ENCODE assay signal across 7 cellular contexts in the genomic region with DNA sequence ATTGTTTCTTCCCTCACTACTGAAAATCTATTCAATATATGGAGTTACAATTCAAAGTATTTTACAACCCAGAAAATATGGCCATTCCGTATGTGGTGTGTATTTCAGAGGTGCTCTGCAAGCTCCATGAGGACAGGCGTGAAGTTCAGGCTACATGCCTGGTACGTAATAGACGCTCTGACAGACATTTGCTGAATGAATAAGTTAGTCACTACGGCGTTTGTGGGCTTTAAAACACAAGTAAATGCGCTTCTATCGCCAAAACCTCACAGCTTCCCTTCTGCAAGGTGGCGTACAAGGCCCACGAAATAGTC. TPM values are rescaled to one million over a fixed set of nuclear protein-coding genes. Genes with fewer than 3 reads are reported as not detected.
DNase-seq lines count a peak whose midpoint lies in the region; ATAC-seq and TF ChIP-seq lines count a peak whose summit lies in the region.

No MANE protein-coding gene starts in this region.

- no peaks in the 10 kb centered on the region; the same call in 1 of the 2 replicates for H3K27me3 Mint-ChIP-seq in HFFc6 (ENCODE audit: insufficient read depth)
- no peaks in the 10 kb centered on the region for H3K27me3 Mint-ChIP-seq in activated T-helper 17 cell treated with anti-CD3 and anti-CD28 coated beads, Interleukin-2, amount 50 U/mL, for 72 hours
- no peaks in the 10 kb centered on the region for H3K27me3 Mint-ChIP-seq in stimulated activated naive B cell treated with anti-CD40 and anti-IgM and Interleukin-4, amounts not matched to agents 10 μg/mL and 1 μg/mL and 100 μg/mL, for 72 hours

- H3K9me3 Mint-ChIP-seq in HFFc6: no peaks in the 10 kb centered on the region
- no peaks in the 10 kb centered on the region for H3K9me3 Mint-ChIP-seq in activated T-helper 17 cell treated with anti-CD3 and anti-CD28 coated beads, Interleukin-2, amount 50 U/mL, for 72 hours
- H3K9me3 Mint-ChIP-seq in stimulated activated naive B cell treated with anti-CD40 and anti-IgM and Interleukin-4, amounts not matched to agents 10 μg/mL and 1 μg/mL and 100 μg/mL, for 72 hours: no peaks in the 10 kb centered on the region

- no peak overlapping the region for H3K9ac ChIP-seq in iPS-15b (ENCODE audit: low read depth, low read length)

- H3K9me3 ChIP-seq in iPS-15b (ENCODE audit: control insufficient read depth, insufficient read depth, low read length): no peaks in the 10 kb centered on the region

- peaks cover 8% of the 10 kb centered on the region for H3K36me3 ChIP-seq in iPS-15b (ENCODE audit: control insufficient read depth, insufficient read depth, low read length)

- no peak for ATAC-seq in activated T-helper 17 cell treated with anti-CD3 and anti-CD28 coated beads, Interleukin-2, amount 50 U/mL, for 72 hours (replicated peaks)
- no peak for ATAC-seq in stimulated activated naive B cell treated with anti-CD40 and anti-IgM and Interleukin-4, amounts not matched to agents 10 μg/mL and 1 μg/mL and 100 μg/mL, for 72 hours (replicated peaks)
- no peak for ATAC-seq in HG02623 (IDR thresholded peaks at IDR 0.05; ENCODE audit: unreplicated experiment)

- H3K4me1 Mint-ChIP-seq in HFFc6 (ENCODE audit: low read depth): peaks cover 44% of the 10 kb centered on the region
- H3K4me1 Mint-ChIP-seq in activated T-helper 17 cell treated with anti-CD3 and anti-CD28 coated beads, Interleukin-2, amount 50 U/mL, for 72 hours: peaks cover 37% of the 10 kb centered on the region
- H3K4me1 Mint-ChIP-seq in stimulated activated naive B cell treated with anti-CD40 and anti-IgM and Interleukin-4, amounts not matched to agents 10 μg/mL and 1 μg/mL and 100 μg/mL, for 72 hours: peaks cover 19 to 37% of the 10 kb centered on the region in 2 donors

- peaks cover 8% of the 10 kb centered on the region for H3K27me3 ChIP-seq in iPS-15b (ENCODE audit: control insufficient read depth, insufficient read depth, low read length)

- H3K27ac Mint-ChIP-seq in HFFc6: peak overlapping the region; percentile 94; the same call in 1 of the 2 replicates
- peak overlapping the region; percentile 93 for H3K27ac Mint-ChIP-seq in activated T-helper 17 cell treated with anti-CD3 and anti-CD28 coated beads, Interleukin-2, amount 50 U/mL, for 72 hours
- H3K27ac Mint-ChIP-seq in stimulated activated naive B cell treated with anti-CD40 and anti-IgM and Interleukin-4, amounts not matched to agents 10 μg/mL and 1 μg/mL and 100 μg/mL, for 72 hours: no peak overlapping the region

- no peak for TF ChIP-seq CTCF in HFFc6 (IDR thresholded peaks at IDR 0.05)
- TF ChIP-seq CTCF in GM10248 (IDR thresholded peaks at IDR 0.05; ENCODE audit: control extremely low read depth, extremely low read depth, low read depth, missing control alignments): no peak

- H3K4me3 Mint-ChIP-seq in HFFc6: peak overlapping the region; percentile 98
- peak overlapping the region; percentile 93 for H3K4me3 Mint-ChIP-seq in activated T-helper 17 cell treated with anti-CD3 and anti-CD28 coated beads, Interleukin-2, amount 50 U/mL, for 72 hours
- peak overlapping the region; percentile 92 to 98 for H3K4me3 Mint-ChIP-seq in stimulated activated naive B cell treated with anti-CD40 and anti-IgM and Interleukin-4, amounts not matched to agents 10 μg/mL and 1 μg/mL and 100 μg/mL, for 72 hours

- DNase-seq in HFFc6 (no peak), GM10248 (ENCODE audit: extremely low spot score) (no peak)
- DNase-seq in stimulated activated naive B cell treated with anti-CD40 and anti-IgM and Interleukin-4, amounts not matched to agents 10 μg/mL and 1 μg/mL and 100 μg/mL, for 72 hours: no peak
- DNase-seq in activated CD4-positive, alpha-beta T cell treated with anti-CD3 and anti-CD28 coated beads for 48 hours: no peak

- peak overlapping the region; percentile 83 for H3K4me3 ChIP-seq in iPS-15b (ENCODE audit: low read depth, low read length)

- peaks cover 34% of the 10 kb centered on the region for H3K36me3 Mint-ChIP-seq in HFFc6 (ENCODE audit: low read depth)
- peaks cover 46% of the 10 kb centered on the region for H3K36me3 Mint-ChIP-seq in activated T-helper 17 cell treated with anti-CD3 and anti-CD28 coated beads, Interleukin-2, amount 50 U/mL, for 72 hours (ENCODE audit: low read depth)
- H3K36me3 Mint-ChIP-seq in stimulated activated naive B cell treated with anti-CD40 and anti-IgM and Interleukin-4, amounts not matched to agents 10 μg/mL and 1 μg/mL and 100 μg/mL, for 72 hours: peaks cover 20% of the 10 kb centered on the region in 2 donors

- CTCF ChIA-PET in GM10248 (lab: Yijun Ruan, JAX): interaction anchor here (0.6 to 14.1 kb wide), 44 partner anchors 9 to 523 kb away, joined by 3 to 212 read pairs (median 4); partner anchors contain the start of gene SSR3

- peaks cover 1% of the 10 kb centered on the region for H3K4me1 ChIP-seq in iPS-15b (ENCODE audit: control insufficient read depth, insufficient read depth, low read length)

- POLR2A ChIA-PET in GM10248 (lab: Yijun Ruan, JAX): interaction anchor here (0.5 to 1.0 kb wide), 2 partner anchors 91 to 795 kb away, joined by 3 to 4 read pairs; no protein-coding TSS in a partner anchor

RNA-seq across cellular contexts. Expression of gene TIPARP, which starts 0.7 kb away (rescaled TPM):
- total RNA-seq in HFFc6 (2021; fragmentation: NEBNext Ultra II Directional; extraction: Animal tissue kit (Norgen Biotek cat#: 25700)): 10 to 100 TPM; 60.6 to 78.0 (median 67.4) TPM
- total RNA-seq in activated T-helper 17 cell treated with anti-CD3 and anti-CD28 coated beads, Interleukin-2, amount 50 U/mL, for 72 hours: 10 to 100 TPM; 44.4 to 57.3 TPM
